In genomic region chr10:77844713-77845454, GRCh38 we compare ENCODE assay signal across 10 cellular contexts.
DNase-seq lines count a peak whose midpoint lies in the region; ATAC-seq lines count a peak whose summit lies in the region.
"Had no signal": no experiment of that assay in that cellular context is flagged by ENCODE, and none has a peak within 500 bp of the region (broad histone marks: within the 10 kb centered on the region; RNA-seq: fewer than 3 reads in every experiment).

No MANE protein-coding gene starts in this region.

- DNase-seq in ELF-1 (ENCODE audit: low read depth, low spot score) (peak; percentile 83), RPMI7951 (ENCODE audit: low read depth) (peak; percentile 75), posterior vena cava (ENCODE audit: low spot score) (peak; percentile 42), Right ventricle myocardium superior (no peak)
- DNase-seq: left cardiac atrium had no signal

- ATAC-seq in esophagus mucosa (peak; percentile 74), GM18517 (IDR thresholded peaks at IDR 0.05; ENCODE audit: unreplicated experiment) (no peak), GM18502 (IDR thresholded peaks at IDR 0.05; ENCODE audit: poor library complexity, unreplicated experiment) (no peak), GM19463 (IDR thresholded peaks at IDR 0.05; ENCODE audit: unreplicated experiment) (no peak), Right ventricle myocardium superior (ENCODE audit: poor library complexity) (no peak)
- ATAC-seq: activated T-helper 17 cell treated with anti-CD3 and anti-CD28 coated beads, Interleukin-2, amount 50 U/mL, for 72 hours had no signal

- intact Hi-C loops in posterior vena cava (cut with DNase I) (loop anchor here (5.0 to 10.0 kb wide), 4 partner anchors 82 to 180 kb away; partner anchors contain the start of genes DLG5 (in 1 of the 2) and POLR3A (in 1 of the 2)), Right ventricle myocardium superior (cut with DNase I) (loop anchor here (5.0 kb wide), 2 partner anchors 142 to 157 kb away; no protein-coding TSS in a partner anchor)
